In the genomic region with DNA sequence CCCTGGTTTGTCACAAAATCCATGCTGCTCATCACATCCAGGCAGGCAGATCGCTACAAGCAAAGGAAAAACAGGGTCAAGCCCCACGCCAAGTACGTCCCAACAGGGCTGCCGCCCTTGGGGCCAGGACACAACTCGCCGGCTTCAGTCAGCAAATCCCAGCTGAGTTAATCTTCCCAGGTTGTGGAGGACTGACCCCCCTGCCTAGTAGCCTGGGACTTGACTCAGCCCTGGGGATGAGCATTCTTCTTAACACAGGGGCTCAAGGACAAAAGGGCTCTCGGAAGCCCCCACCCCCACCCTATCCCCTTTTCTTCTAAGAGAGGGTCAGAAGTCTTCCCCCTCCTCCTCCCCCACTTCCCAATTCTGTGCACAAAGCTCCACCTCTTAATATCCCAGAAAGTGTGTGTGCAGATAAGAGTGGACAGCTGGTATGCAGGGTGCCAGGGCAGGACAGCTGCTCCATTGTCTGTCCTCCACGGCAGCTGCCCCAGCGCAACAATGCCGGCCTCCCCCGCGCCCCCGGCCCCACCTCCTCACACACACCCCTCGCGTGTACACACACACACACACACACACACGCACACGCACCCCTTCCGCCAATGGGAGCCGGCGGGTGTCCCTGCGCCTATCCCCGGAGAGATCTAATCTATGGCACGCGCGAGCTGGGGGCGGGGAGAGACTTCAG, we compare ENCODE assay signal across 8 cellular contexts. TPM values are rescaled to one million over a fixed set of nuclear protein-coding genes. Genes with fewer than 3 reads are reported as not detected.
DNase-seq lines count a peak whose midpoint lies in the region; ATAC-seq and TF ChIP-seq lines count a peak whose summit lies in the region.

No MANE protein-coding gene starts in this region.

- peak overlapping the region in 2 of 3 donors; percentile 26 to 59 for H3K27ac Mint-ChIP-seq in IgD-negative memory B cell
- no peak overlapping the region for H3K27ac Mint-ChIP-seq in stimulated activated memory B cell treated with anti-CD40 and anti-IgM and Interleukin-4, amounts not matched to agents 10 μg/mL and 1 μg/mL and 100 μg/mL, for 72 hours

- DNase-seq in left ventricle myocardium superior (peak; percentile 71), retina (peak; percentile 88), amniotic stem cell (lab: John Stamatoyannopoulos, UW) (no peak)

- peak; percentile 7; the same call in 1 of the 3 replicates for ATAC-seq in SK-N-SH treated with all-trans-retinoic acid at 6 μM for 48 hours
- peak; percentile 24 for ATAC-seq in left ventricle myocardium superior
- ATAC-seq in GM18873 (IDR thresholded peaks at IDR 0.05; ENCODE audit: low FRiP score, unreplicated experiment): no peak
- no peak for ATAC-seq in HG03442 (IDR thresholded peaks at IDR 0.05; ENCODE audit: unreplicated experiment)
- ATAC-seq in stimulated activated memory B cell treated with anti-CD40 and anti-IgM and Interleukin-4, amounts not matched to agents 10 μg/mL and 1 μg/mL and 100 μg/mL, for 72 hours: no peak

- no peaks in the 10 kb centered on the region for H3K36me3 Mint-ChIP-seq in IgD-negative memory B cell
- no peaks in the 10 kb centered on the region for H3K36me3 Mint-ChIP-seq in stimulated activated memory B cell treated with anti-CD40 and anti-IgM and Interleukin-4, amounts not matched to agents 10 μg/mL and 1 μg/mL and 100 μg/mL, for 72 hours

- no peaks in the 10 kb centered on the region for H3K9me3 Mint-ChIP-seq in IgD-negative memory B cell
- H3K9me3 Mint-ChIP-seq in stimulated activated memory B cell treated with anti-CD40 and anti-IgM and Interleukin-4, amounts not matched to agents 10 μg/mL and 1 μg/mL and 100 μg/mL, for 72 hours: no peaks in the 10 kb centered on the region

- peak overlapping the region in 1 of 4 donors; percentile 73 for H3K4me3 Mint-ChIP-seq in IgD-negative memory B cell
- no peak overlapping the region for H3K4me3 Mint-ChIP-seq in stimulated activated memory B cell treated with anti-CD40 and anti-IgM and Interleukin-4, amounts not matched to agents 10 μg/mL and 1 μg/mL and 100 μg/mL, for 72 hours

- peaks cover 5 to 10% (median 8%) of the 10 kb centered on the region in 3 donors for H3K4me1 Mint-ChIP-seq in IgD-negative memory B cell
- H3K4me1 Mint-ChIP-seq in stimulated activated memory B cell treated with anti-CD40 and anti-IgM and Interleukin-4, amounts not matched to agents 10 μg/mL and 1 μg/mL and 100 μg/mL, for 72 hours: peaks cover 21% of the 10 kb centered on the region

- H3K27me3 Mint-ChIP-seq in IgD-negative memory B cell: peaks cover 34% of the 10 kb centered on the region
- H3K27me3 Mint-ChIP-seq in stimulated activated memory B cell treated with anti-CD40 and anti-IgM and Interleukin-4, amounts not matched to agents 10 μg/mL and 1 μg/mL and 100 μg/mL, for 72 hours: peaks cover 51% of the 10 kb centered on the region

- intact Hi-C loops in left ventricle myocardium superior (cut with micrococcal nuclease): no loop called here

TF ChIP-seq in SK-N-SH treated with all-trans-retinoic acid at 6 μM for 48 hours, 23 proteins besides CTCF, POLR2A, EP300 and RAD21 (continues in another document):
- TF ChIP-seq, protein P1, sequence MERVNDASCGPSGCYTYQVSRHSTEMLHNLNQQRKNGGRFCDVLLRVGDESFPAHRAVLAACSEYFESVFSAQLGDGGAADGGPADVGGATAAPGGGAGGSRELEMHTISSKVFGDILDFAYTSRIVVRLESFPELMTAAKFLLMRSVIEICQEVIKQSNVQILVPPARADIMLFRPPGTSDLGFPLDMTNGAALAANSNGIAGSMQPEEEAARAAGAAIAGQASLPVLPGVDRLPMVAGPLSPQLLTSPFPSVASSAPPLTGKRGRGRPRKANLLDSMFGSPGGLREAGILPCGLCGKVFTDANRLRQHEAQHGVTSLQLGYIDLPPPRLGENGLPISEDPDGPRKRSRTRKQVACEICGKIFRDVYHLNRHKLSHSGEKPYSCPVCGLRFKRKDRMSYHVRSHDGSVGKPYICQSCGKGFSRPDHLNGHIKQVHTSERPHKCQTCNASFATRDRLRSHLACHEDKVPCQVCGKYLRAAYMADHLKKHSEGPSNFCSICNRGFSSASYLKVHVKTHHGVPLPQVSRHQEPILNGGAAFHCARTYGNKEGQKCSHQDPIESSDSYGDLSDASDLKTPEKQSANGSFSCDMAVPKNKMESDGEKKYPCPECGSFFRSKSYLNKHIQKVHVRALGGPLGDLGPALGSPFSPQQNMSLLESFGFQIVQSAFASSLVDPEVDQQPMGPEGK (CRISPR knock-in tag; IDR thresholded peaks at IDR 0.05; ENCODE audit: borderline replicate concordance): no peak
- TF ChIP-seq RARB (CRISPR knock-in tag; IDR thresholded peaks at IDR 0.05) (no peak), ZNF70 (CRISPR knock-in tag; IDR thresholded peaks at IDR 0.05) (no peak), ZFP3 (CRISPR knock-in tag; IDR thresholded peaks at IDR 0.05) (no peak), ZC3H10 (CRISPR knock-in tag; IDR thresholded peaks at IDR 0.05) (no peak), TOX (CRISPR knock-in tag; IDR thresholded peaks at IDR 0.05; ENCODE audit: borderline replicate concordance) (no peak), PPARA (CRISPR knock-in tag; IDR thresholded peaks at IDR 0.05; ENCODE audit: borderline replicate concordance) (no peak), OSR1 (CRISPR knock-in tag; IDR thresholded peaks at IDR 0.05) (no peak), ESRRG (CRISPR knock-in tag; IDR thresholded peaks at IDR 0.05) (no peak), ARNTL (CRISPR knock-in tag; IDR thresholded peaks at IDR 0.05; ENCODE audit: borderline replicate concordance, low read depth) (no peak), ZNF8 (CRISPR knock-in tag; IDR thresholded peaks at IDR 0.05) (no peak), ZNF565 (CRISPR knock-in tag; conservative IDR thresholded peaks at IDR 0.05; ENCODE audit: low read depth) (no peak), SNAI2 (CRISPR knock-in tag; IDR thresholded peaks at IDR 0.05) (no peak), GLIS3 (CRISPR knock-in tag; IDR thresholded peaks at IDR 0.05) (no peak)
- TF ChIP-seq, protein P2, sequence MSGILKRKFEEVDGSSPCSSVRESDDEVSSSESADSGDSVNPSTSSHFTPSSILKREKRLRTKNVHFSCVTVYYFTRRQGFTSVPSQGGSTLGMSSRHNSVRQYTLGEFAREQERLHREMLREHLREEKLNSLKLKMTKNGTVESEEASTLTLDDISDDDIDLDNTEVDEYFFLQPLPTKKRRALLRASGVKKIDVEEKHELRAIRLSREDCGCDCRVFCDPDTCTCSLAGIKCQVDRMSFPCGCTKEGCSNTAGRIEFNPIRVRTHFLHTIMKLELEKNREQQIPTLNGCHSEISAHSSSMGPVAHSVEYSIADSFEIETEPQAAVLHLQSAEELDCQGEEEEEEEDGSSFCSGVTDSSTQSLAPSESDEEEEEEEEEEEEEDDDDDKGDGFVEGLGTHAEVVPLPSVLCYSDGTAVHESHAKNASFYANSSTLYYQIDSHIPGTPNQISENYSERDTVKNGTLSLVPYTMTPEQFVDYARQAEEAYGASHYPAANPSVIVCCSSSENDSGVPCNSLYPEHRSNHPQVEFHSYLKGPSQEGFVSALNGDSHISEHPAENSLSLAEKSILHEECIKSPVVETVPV (CRISPR knock-in tag; IDR thresholded peaks at IDR 0.05): no peak
- TF ChIP-seq, protein P3, sequence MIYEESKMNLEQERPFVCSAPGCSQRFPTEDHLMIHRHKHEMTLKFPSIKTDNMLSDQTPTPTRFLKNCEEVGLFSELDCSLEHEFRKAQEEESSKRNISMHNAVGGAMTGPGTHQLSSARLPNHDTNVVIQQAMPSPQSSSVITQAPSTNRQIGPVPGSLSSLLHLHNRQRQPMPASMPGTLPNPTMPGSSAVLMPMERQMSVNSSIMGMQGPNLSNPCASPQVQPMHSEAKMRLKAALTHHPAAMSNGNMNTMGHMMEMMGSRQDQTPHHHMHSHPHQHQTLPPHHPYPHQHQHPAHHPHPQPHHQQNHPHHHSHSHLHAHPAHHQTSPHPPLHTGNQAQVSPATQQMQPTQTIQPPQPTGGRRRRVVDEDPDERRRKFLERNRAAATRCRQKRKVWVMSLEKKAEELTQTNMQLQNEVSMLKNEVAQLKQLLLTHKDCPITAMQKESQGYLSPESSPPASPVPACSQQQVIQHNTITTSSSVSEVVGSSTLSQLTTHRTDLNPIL (CRISPR knock-in tag; IDR thresholded peaks at IDR 0.05; ENCODE audit: low read depth): no peak
- TF ChIP-seq, protein P4, sequence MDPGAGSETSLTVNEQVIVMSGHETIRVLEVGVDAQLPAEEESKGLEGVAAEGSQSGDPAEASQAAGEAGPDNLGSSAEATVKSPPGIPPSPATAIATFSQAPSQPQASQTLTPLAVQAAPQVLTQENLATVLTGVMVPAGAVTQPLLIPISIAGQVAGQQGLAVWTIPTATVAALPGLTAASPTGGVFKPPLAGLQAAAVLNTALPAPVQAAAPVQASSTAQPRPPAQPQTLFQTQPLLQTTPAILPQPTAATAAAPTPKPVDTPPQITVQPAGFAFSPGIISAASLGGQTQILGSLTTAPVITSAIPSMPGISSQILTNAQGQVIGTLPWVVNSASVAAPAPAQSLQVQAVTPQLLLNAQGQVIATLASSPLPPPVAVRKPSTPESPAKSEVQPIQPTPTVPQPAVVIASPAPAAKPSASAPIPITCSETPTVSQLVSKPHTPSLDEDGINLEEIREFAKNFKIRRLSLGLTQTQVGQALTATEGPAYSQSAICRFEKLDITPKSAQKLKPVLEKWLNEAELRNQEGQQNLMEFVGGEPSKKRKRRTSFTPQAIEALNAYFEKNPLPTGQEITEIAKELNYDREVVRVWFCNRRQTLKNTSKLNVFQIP (CRISPR knock-in tag; IDR thresholded peaks at IDR 0.05; ENCODE audit: borderline replicate concordance, low read depth): no peak

RNA-seq across cellular contexts. Expression of a gene that starts 4.5 kb away (rescaled TPM):
- 0.10 TPM for polyA plus RNA-seq in IgD-negative memory B cell
- 15.3 TPM for total RNA-seq in left ventricle myocardium superior

RNA-seq across cellular contexts. Expression of a gene that starts 20.2 kb away (rescaled TPM):
- 24.5 TPM for polyA plus RNA-seq in IgD-negative memory B cell
- 20.5 TPM for total RNA-seq in left ventricle myocardium superior

Comparison
In these comparisons a context has a peak if more than half of its experiments do, and no peak if none do; other contexts are left out.
1. ATAC-seq: peak in SK-N-SH treated with all-trans-retinoic acid at 6 μM for 48 hours (single experiment) and left ventricle myocardium superior (single experiment); none in GM18873 (single experiment), HG03442 (single experiment) and stimulated activated memory B cell treated with anti-CD40 and anti-IgM and Interleukin-4, amounts not matched to agents 10 μg/mL and 1 μg/mL and 100 μg/mL, for 72 hours (single experiment).